ENCODE assay signal across 13 cellular contexts in the genomic region with DNA sequence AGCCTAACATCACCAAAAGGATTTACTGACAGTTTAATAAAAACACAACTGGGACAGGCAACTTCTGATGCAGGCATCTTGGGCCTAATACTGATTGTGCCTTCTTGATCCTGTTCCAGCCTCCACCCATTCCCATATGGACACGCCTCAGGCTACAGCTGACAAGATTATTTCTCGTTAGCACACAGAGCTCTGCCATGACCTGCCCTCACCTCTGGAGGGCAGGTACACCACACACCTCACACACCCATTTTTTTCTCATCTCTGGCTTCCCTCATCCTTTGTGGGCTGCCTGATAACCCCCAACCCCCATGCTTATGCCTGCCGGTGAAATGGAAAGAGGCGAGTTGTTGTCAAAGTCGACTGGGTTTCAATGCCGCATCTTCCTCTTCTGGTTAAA.
A peak's percentile ranks its signal among the peaks of the same experiment; 100 is the strongest.
DNase-seq lines count a peak whose midpoint lies in the region; ATAC-seq, FAIRE-seq and TF ChIP-seq lines count a peak whose summit lies in the region.
"Had no signal": no experiment of that assay in that cellular context is flagged by ENCODE, and none has a peak within 500 bp of the region (broad histone marks: within the 10 kb centered on the region; RNA-seq: fewer than 3 reads in every experiment).

No MANE protein-coding gene starts in this region.

- no peak overlapping the region for H3K9ac ChIP-seq in GM12878 (ENCODE audit: control insufficient read depth, insufficient read depth, low read length)

- H3K36me3 Mint-ChIP-seq in Caco-2 (ENCODE audit: insufficient read depth, unreplicated experiment), result no peaks in the 10 kb centered on the region
- H3K36me3 Mint-ChIP-seq in glutamatergic neuron (ENCODE audit: unreplicated experiment), result no peaks in the 10 kb centered on the region
- H3K36me3 Mint-ChIP-seq: activated naive CD8-positive, alpha-beta T cell; naive B cell had no signal

- H3K4me1 ChIP-seq in Caco-2 (peaks cover 11% of the 10 kb centered on the region; the same call in 1 of the 2 replicates), GM12878 (ENCODE audit: control insufficient read depth, insufficient read depth, low read length) (peaks cover 15% of the 10 kb centered on the region)

- POLR2A ChIA-PET in Caco-2 (lab: Charles Lee), result no interaction called here
- POLR2A ChIA-PET in GM12878 (lab: Charles Lee), result no interaction called here

- no peak overlapping the region for H3K4me3 Mint-ChIP-seq in Caco-2 (ENCODE audit: unreplicated experiment)
- no peak overlapping the region for H3K4me3 Mint-ChIP-seq in glutamatergic neuron (ENCODE audit: unreplicated experiment)
- H3K4me3 Mint-ChIP-seq: activated naive CD8-positive, alpha-beta T cell; naive B cell; T-helper 2 cell treated with Interferon-gamma antibody and Interleukin-4, amounts not matched to agents 5 μg/mL and 100 μg/mL, for 36 hours had no signal

- no peak for ATAC-seq in GM12878
- ATAC-seq in left colon, result peak; percentile 99
- ATAC-seq in GM18868 (IDR thresholded peaks at IDR 0.05; ENCODE audit: unreplicated experiment), result no peak
- no peak for ATAC-seq in GM21786 (IDR thresholded peaks at IDR 0.05; ENCODE audit: unreplicated experiment)

- BruUV-seq in Caco-2 (replicated peaks; lab: Mats Ljungman, UMichigan), result no TSS peak
- BruUV-seq in GM12878 (replicated peaks; lab: Mats Ljungman, UMichigan), result no TSS peak

- H3K27me3 Mint-ChIP-seq in Caco-2 (ENCODE audit: insufficient read depth, unreplicated experiment) (no peaks in the 10 kb centered on the region), glutamatergic neuron (ENCODE audit: unreplicated experiment) (no peaks in the 10 kb centered on the region)
- H3K27me3 Mint-ChIP-seq: activated naive CD8-positive, alpha-beta T cell; naive B cell had no signal

- no peak overlapping the region for H2AFZ ChIP-seq in GM12878 (ENCODE audit: control insufficient read depth, low read depth, low read length)

- H3K27ac Mint-ChIP-seq in Caco-2 (ENCODE audit: unreplicated experiment), result no peak overlapping the region
- H3K27ac Mint-ChIP-seq in glutamatergic neuron (ENCODE audit: unreplicated experiment), result no peak overlapping the region
- H3K27ac Mint-ChIP-seq: activated naive CD8-positive, alpha-beta T cell; naive B cell; T-helper 2 cell treated with Interferon-gamma antibody and Interleukin-4, amounts not matched to agents 5 μg/mL and 100 μg/mL, for 36 hours had no signal

- WGBS in GM12878 (ENCODE audit: insufficient coverage, insufficient replicate concordance, low lambda C conversion rate, missing lambda C conversion rate), result 86% methylated on average over 6 of the region's 6 CpGs

- H3K27ac ChIP-seq in GM12878 (ENCODE audit: control insufficient read depth, insufficient read depth), result no peak overlapping the region
- H3K27ac ChIP-seq: upper lobe of left lung had no signal

- TF ChIP-seq CTCF in Caco-2 (IDR thresholded peaks at IDR 0.05; ENCODE audit: insufficient read depth in 1 of 2, low read depth in 1 of 2, low read length in 1 of 2, severe bottlenecking in 1 of 2, unreplicated experiment in 1 of 2), result peak; percentile 39 to 59
- TF ChIP-seq CTCF in GM12878 (IDR thresholded peaks at IDR 0.05 in 2 of 3, conservative IDR thresholded peaks at IDR 0.05 in 1 of 3; ENCODE audit: control insufficient read depth in 2 of 3, extremely low read depth in 1 of 3, insufficient read depth in 1 of 3, low read depth in 3 of 3, low read length in 3 of 3), result peak in 2 of 3 experiments; percentile 5 to 14; a peak in 1 of 6 replicates
- no peak for TF ChIP-seq CTCF in glutamatergic neuron (IDR thresholded peaks at IDR 0.05; ENCODE audit: partially characterized antibody, unreplicated experiment)

- H3K4me1 Mint-ChIP-seq in Caco-2 (ENCODE audit: low read depth, unreplicated experiment) (peaks cover 6% of the 10 kb centered on the region), glutamatergic neuron (ENCODE audit: low read depth, unreplicated experiment) (peaks cover 29% of the 10 kb centered on the region)

- H3K36me3 ChIP-seq in Caco-2 (ENCODE audit: control insufficient read depth, insufficient read depth, low read length) (no peaks in the 10 kb centered on the region), GM12878 (ENCODE audit: control insufficient read depth in 2 of 2, insufficient read depth in 2 of 2, low read length in 1 of 2) (no peaks in the 10 kb centered on the region)
- H3K36me3 ChIP-seq: upper lobe of left lung had no signal

- TF ChIP-seq POLR2A in GM12878 (IDR thresholded peaks at IDR 0.05; ENCODE audit: low read depth, low read length), result no peak

- H3K4me3 ChIP-seq in Caco-2 (ENCODE audit: low read depth, low read length) (no peak overlapping the region), GM12878 (no peak overlapping the region)
- H3K4me3 ChIP-seq: upper lobe of left lung had no signal

- FAIRE-seq in GM12878 (lab: Jason Lieb, UNC), result no peak

- DNase-seq in Caco-2, result peak; percentile 45 to 69
- DNase-seq in KBM-7, result peak; percentile 47
- DNase-seq in GM12878 (ENCODE audit: low read depth, low spot score), result no peak
- DNase-seq in left colon, result peak; percentile 38 to 56
- no peak for DNase-seq in foreskin melanocyte
- no peak for DNase-seq in glutamatergic neuron
- DNase-seq: Karpas-422, naive B cell, upper lobe of left lung had no signal

- in situ Hi-C loops in KBM-7 (cut with MboI; ENCODE audit: low pct_unique_long_range_greater_than_20kb, low sequenced_read_pairs), result no loop called here
- in situ Hi-C loops in GM12878 (cut with MboI), result no loop called here

- TF ChIP-seq EP300 in GM12878 (IDR thresholded peaks at IDR 0.05; ENCODE audit: borderline replicate concordance in 1 of 2, control insufficient read depth in 1 of 2, low read depth in 2 of 2, low read length in 2 of 2), result no peak

- peaks cover 1% of the 10 kb centered on the region; the same call in 1 of the 2 replicates for H3K27me3 ChIP-seq in Caco-2 (replicated peaks; ENCODE audit: control insufficient read depth, insufficient read depth, low read length)
- peaks cover 0 to 2% of the 10 kb centered on the region in 2 experiments; a peak in 1 of 4 replicates for H3K27me3 ChIP-seq in GM12878 (replicated peaks in 1 of 2; ENCODE audit: control insufficient read depth in 2 of 2, insufficient read depth in 2 of 2, low read length in 1 of 2)
- H3K27me3 ChIP-seq: upper lobe of left lung had no signal

- H3K9me3 ChIP-seq in Caco-2, result no peaks in the 10 kb centered on the region
- no peaks in the 10 kb centered on the region for H3K9me3 ChIP-seq in GM12878 (replicated peaks; ENCODE audit: control insufficient read depth, insufficient read depth, low read length)
- H3K9me3 ChIP-seq: upper lobe of left lung had no signal

- RAD21 ChIA-PET in GM12878 (lab: Charles Lee; ENCODE audit: unreplicated experiment), result no interaction called here

- H3K79me2 ChIP-seq in GM12878 (ENCODE audit: control insufficient read depth, insufficient read depth, low read length), result no peaks in the 10 kb centered on the region

- intact Hi-C loops in Caco-2 (cut with micrococcal nuclease; ENCODE audit: unreplicated experiment), result loop anchor here (1.0 kb wide), 1 partner anchor 146 kb away; no protein-coding TSS in a partner anchor
- intact Hi-C loops in GM12878 (cut with micrococcal nuclease; ENCODE audit: unreplicated experiment), result no loop called here
- intact Hi-C loops in left colon (cut with DNase I, micrococcal nuclease), result no loop called here

- no peaks in the 10 kb centered on the region for H3K9me3 Mint-ChIP-seq in Caco-2 (ENCODE audit: unreplicated experiment)
- H3K9me3 Mint-ChIP-seq in glutamatergic neuron (ENCODE audit: unreplicated experiment), result no peaks in the 10 kb centered on the region
- H3K9me3 Mint-ChIP-seq: naive B cell; T-helper 2 cell treated with Interferon-gamma antibody and Interleukin-4, amounts not matched to agents 5 μg/mL and 100 μg/mL, for 36 hours had no signal

- no peak for TF ChIP-seq RAD21 in GM12878 (IDR thresholded peaks at IDR 0.05; ENCODE audit: insufficient read depth, low read depth, low read length)

- CTCF ChIA-PET in Caco-2 (lab: Charles Lee) (interaction anchor here (0.5 kb wide), 1 partner anchor 559 kb away, joined by 3 read pairs; no protein-coding TSS in a partner anchor), GM12878 (lab: Yijun Ruan, JAX) (no interaction called here)

- H4K20me1 ChIP-seq in GM12878 (ENCODE audit: control insufficient read depth, insufficient read depth), result no peaks in the 10 kb centered on the region

- SMC1A ChIA-PET in GM12878 (lab: Charles Lee; ENCODE audit: uncharacterized antibody, unreplicated experiment), result no interaction called here

- no peak overlapping the region for H3K4me2 ChIP-seq in GM12878 (ENCODE audit: control insufficient read depth, insufficient read depth)

TF ChIP-seq in GM12878, 131 proteins besides CTCF, POLR2A, EP300 and RAD21 (continues in another document):
- TF ChIP-seq MYB (IDR thresholded peaks at IDR 0.05; ENCODE audit: borderline replicate concordance, low read depth, low read length) (no peak), MTA3 (IDR thresholded peaks at IDR 0.05; ENCODE audit: borderline replicate concordance, low read length) (no peak), MXI1 (IDR thresholded peaks at IDR 0.05; ENCODE audit: low read depth, low read length) (no peak), POLR2AphosphoS2 (IDR thresholded peaks at IDR 0.05; ENCODE audit: low read depth, low read length) (no peak)
- TF ChIP-seq, protein P1, sequence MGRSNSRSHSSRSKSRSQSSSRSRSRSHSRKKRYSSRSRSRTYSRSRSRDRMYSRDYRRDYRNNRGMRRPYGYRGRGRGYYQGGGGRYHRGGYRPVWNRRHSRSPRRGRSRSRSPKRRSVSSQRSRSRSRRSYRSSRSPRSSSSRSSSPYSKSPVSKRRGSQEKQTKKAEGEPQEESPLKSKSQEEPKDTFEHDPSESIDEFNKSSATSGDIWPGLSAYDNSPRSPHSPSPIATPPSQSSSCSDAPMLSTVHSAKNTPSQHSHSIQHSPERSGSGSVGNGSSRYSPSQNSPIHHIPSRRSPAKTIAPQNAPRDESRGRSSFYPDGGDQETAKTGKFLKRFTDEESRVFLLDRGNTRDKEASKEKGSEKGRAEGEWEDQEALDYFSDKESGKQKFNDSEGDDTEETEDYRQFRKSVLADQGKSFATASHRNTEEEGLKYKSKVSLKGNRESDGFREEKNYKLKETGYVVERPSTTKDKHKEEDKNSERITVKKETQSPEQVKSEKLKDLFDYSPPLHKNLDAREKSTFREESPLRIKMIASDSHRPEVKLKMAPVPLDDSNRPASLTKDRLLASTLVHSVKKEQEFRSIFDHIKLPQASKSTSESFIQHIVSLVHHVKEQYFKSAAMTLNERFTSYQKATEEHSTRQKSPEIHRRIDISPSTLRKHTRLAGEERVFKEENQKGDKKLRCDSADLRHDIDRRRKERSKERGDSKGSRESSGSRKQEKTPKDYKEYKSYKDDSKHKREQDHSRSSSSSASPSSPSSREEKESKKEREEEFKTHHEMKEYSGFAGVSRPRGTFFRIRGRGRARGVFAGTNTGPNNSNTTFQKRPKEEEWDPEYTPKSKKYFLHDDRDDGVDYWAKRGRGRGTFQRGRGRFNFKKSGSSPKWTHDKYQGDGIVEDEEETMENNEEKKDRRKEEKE (IDR thresholded peaks at IDR 0.05), result no peak

Comparison
In these comparisons a context has a peak if more than half of its experiments do, and no peak if none do; other contexts are left out.
1. DNase-seq: peak in Caco-2 (2 of 2), KBM-7 (single experiment) and left colon (2 of 2); none in GM12878 (single experiment), foreskin melanocyte (single experiment) and glutamatergic neuron (single experiment).